ENCODE assay signal across 9 cellular contexts in the genomic region with DNA sequence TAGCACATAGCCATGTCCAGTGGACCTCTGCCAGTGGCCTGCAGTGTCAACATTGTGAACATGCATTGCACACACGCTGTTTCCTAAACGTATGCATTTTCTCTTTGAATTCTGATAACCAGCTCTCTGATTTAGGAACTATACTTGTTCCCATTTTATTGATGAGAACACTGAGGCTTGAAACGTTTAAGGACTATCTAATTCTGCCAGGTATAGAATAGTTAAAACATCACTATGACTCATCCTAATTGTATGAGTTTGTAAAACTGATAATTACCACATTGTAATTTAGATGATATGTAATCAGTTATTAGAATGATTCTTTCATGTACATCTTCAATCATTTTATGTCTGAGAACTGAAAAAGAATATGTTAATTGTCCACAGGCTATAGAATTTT. TPM values are rescaled to one million over a fixed set of nuclear protein-coding genes. Genes with fewer than 3 reads are reported as not detected.
"Had no signal": no experiment of that assay in that cellular context is flagged by ENCODE, and none has a peak within 500 bp of the region (broad histone marks: within the 10 kb centered on the region; RNA-seq: fewer than 3 reads in every experiment).

No MANE protein-coding gene starts in this region.

- H3K4me3 ChIP-seq: GM23338 had no signal

- FAIRE-seq: H1, H54, HTR-8/SVneo had no signal

- ATAC-seq: GM23338 had no signal

- H3K9me3 Mint-ChIP-seq: GM23338, H9, IgD-negative memory B cell had no signal

- H2AFZ ChIP-seq: GM23338 had no signal

- H3K4me3 Mint-ChIP-seq: GM23338, IgD-negative memory B cell had no signal

- DNase-seq: H9, HCEC 1CT, KG1 had no signal

- H3K27ac Mint-ChIP-seq: GM23338, H9, IgD-negative memory B cell had no signal

RNA-seq across cellular contexts. Expression of a gene that starts 3.1 kb away (rescaled TPM):
- total RNA-seq: H1, HT-29 had no signal
- polyA plus RNA-seq: IgD-negative memory B cell had no signal
